Comparison of ENCODE assay signal across 17 cellular contexts in the genomic region with DNA sequence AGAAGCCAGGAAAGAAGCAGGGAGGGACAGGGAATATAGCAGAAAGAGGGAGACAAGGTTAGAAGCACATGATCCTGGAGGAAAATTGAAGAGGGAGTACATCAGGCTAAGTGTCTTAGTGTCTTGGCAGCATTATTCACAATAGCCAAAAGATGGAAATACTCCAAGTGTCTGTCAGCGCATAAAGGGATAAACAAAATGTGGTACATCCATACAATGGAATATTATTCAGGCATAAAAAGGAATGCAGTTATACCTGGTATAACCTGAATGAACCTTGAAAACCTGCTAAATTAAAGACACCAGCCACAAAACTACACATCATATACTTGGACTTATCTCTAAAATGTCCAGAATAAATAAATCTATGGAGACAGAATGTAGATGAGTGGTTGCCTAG.
DNase-seq lines count a peak whose midpoint lies in the region; ATAC-seq and TF ChIP-seq lines count a peak whose summit lies in the region.
"Had no signal": no experiment of that assay in that cellular context is flagged by ENCODE, and none has a peak within 500 bp of the region (broad histone marks: within the 10 kb centered on the region; RNA-seq: fewer than 3 reads in every experiment).

No MANE protein-coding gene starts in this region.

- POLR2A ChIA-PET in MCF 10A (lab: Yijun Ruan, JAX) = interaction anchor here (0.6 to 1.5 kb wide), 3 partner anchors 21 to 82 kb away, joined by 3 read pairs; no protein-coding TSS in a partner anchor

- H3K27me3 Mint-ChIP-seq in MCF 10A (ENCODE audit: insufficient read depth, unreplicated experiment) (no peaks in the 10 kb centered on the region), endodermal cell (ENCODE audit: insufficient read depth) (no peaks in the 10 kb centered on the region)

- in situ Hi-C loops in mammary epithelial cell (cut with MboI; ENCODE audit: low sequenced_read_pairs in 2 of 2) = no loop called here

- intact Hi-C loops in MCF 10A (cut with micrococcal nuclease) (no loop called here), mammary epithelial cell (cut with micrococcal nuclease) (no loop called here), tibial artery (cut with DNase I; ENCODE audit: low total_unique reads) (no loop called here)

- WGBS in mammary epithelial cell (ENCODE audit: low coverage, missing lambda C conversion rate) = 83% methylated on average over 1 of the region's 1 CpG
- 93% methylated on average over 1 of the region's 1 CpG; no CpG with 5 or more reads in 1 of the 2 experiments for WGBS in endodermal cell (ENCODE audit: insufficient coverage in 1 of 2, insufficient read length in 1 of 2), 2 experiments

- H3K79me2 ChIP-seq in mammary epithelial cell (ENCODE audit: insufficient read depth, low read length) = no peaks in the 10 kb centered on the region

- H3K4me2 ChIP-seq in mammary epithelial cell (ENCODE audit: insufficient read depth, low read depth, low read length) = no peak overlapping the region

- H4K20me1 ChIP-seq in mammary epithelial cell (ENCODE audit: insufficient read depth, low read length) = no peaks in the 10 kb centered on the region
- H4K20me1 ChIP-seq: BLaER1 treated with 17β-estradiol and CSF1 and Interleukin-3, amounts not matched to agents 10 nM and 100 nM had no signal

- H3K36me3 Mint-ChIP-seq in MCF 10A (ENCODE audit: insufficient read depth, unreplicated experiment) = peaks cover 44% of the 10 kb centered on the region
- no peaks in the 10 kb centered on the region for H3K36me3 Mint-ChIP-seq in endodermal cell (ENCODE audit: low read depth)
- H3K36me3 Mint-ChIP-seq: CD8-positive, alpha-beta T cell had no signal

- ATAC-seq in RWPE2 (ENCODE audit: low read depth) = no peak
- ATAC-seq: CD8-positive, alpha-beta T cell had no signal

- dilution Hi-C loops in mammary epithelial cell (cut with HindIII; ENCODE audit: low sequenced_read_pairs) = no loop called here

- H3K9me3 ChIP-seq in mammary epithelial cell (replicated peaks; ENCODE audit: insufficient read depth, low read length) (no peaks in the 10 kb centered on the region), RWPE2 (ENCODE audit: severe bottlenecking) (no peaks in the 10 kb centered on the region), endodermal cell (ENCODE audit: control insufficient read depth, low read length) (peaks cover 13% of the 10 kb centered on the region), tibial artery (no peaks in the 10 kb centered on the region)
- H3K9me3 ChIP-seq: Caco-2 had no signal

- H3K4me3 ChIP-seq in mammary epithelial cell (replicated peaks in 1 of 3; ENCODE audit: insufficient read depth in 1 of 3, low read depth in 2 of 3, low read length in 3 of 3) = no peak overlapping the region
- no peak overlapping the region for H3K4me3 ChIP-seq in RWPE2 (ENCODE audit: severe bottlenecking)
- peak overlapping the region; percentile 9 for H3K4me3 ChIP-seq in endodermal cell (ENCODE audit: low read length)
- no peak overlapping the region for H3K4me3 ChIP-seq in tibial artery
- H3K4me3 ChIP-seq: BLaER1 treated with 17β-estradiol and CSF1 and Interleukin-3, amounts not matched to agents 10 nM and 100 nM had no signal

- peak overlapping the region; percentile 46 for H3K27ac Mint-ChIP-seq in MCF 10A (ENCODE audit: low read depth, unreplicated experiment)
- no peak overlapping the region for H3K27ac Mint-ChIP-seq in endodermal cell
- H3K27ac Mint-ChIP-seq: B cell; CD4-positive, alpha-beta T cell; CD8-positive, alpha-beta T cell had no signal

- no peaks in the 10 kb centered on the region for H3K27me3 ChIP-seq in mammary epithelial cell (ENCODE audit: insufficient read depth, low read length)
- H3K27me3 ChIP-seq in RWPE2 (ENCODE audit: insufficient read depth, poor library complexity, severe bottlenecking) = no peaks in the 10 kb centered on the region
- H3K27me3 ChIP-seq in endodermal cell (ENCODE audit: control insufficient read depth, insufficient read depth, low read length, poor library complexity, severe bottlenecking) = no peaks in the 10 kb centered on the region
- no peaks in the 10 kb centered on the region for H3K27me3 ChIP-seq in tibial artery
- H3K27me3 ChIP-seq: BLaER1 treated with 17β-estradiol and CSF1 and Interleukin-3, amounts not matched to agents 10 nM and 100 nM had no signal

- DNase-seq in MCF 10A (ENCODE audit: unreplicated experiment) = no peak
- DNase-seq in mammary epithelial cell = no peak
- DNase-seq in RWPE2 (ENCODE audit: low spot score) = no peak
- DNase-seq in endodermal cell = no peak
- no peak for DNase-seq in NCI-H345 (lab: John Stamatoyannopoulos, UW)
- DNase-seq in tibial artery = no peak
- DNase-seq: 8988T; AML-193; Caco-2; Calu3; CD4-positive, alpha-beta T cell; CD8-positive, alpha-beta T cell; DMS79 treated with DMSO at 0.1 percent for 48 hours; GF-D8 had no signal

- H3K36me3 ChIP-seq in mammary epithelial cell (ENCODE audit: insufficient read depth, low read length) (no peaks in the 10 kb centered on the region), RWPE2 (ENCODE audit: low read depth) (no peaks in the 10 kb centered on the region), endodermal cell (ENCODE audit: control insufficient read depth, insufficient read depth, low read length) (no peaks in the 10 kb centered on the region), tibial artery (no peaks in the 10 kb centered on the region)
- H3K36me3 ChIP-seq: BLaER1 treated with 17β-estradiol and CSF1 and Interleukin-3, amounts not matched to agents 10 nM and 100 nM had no signal

- H3K4me1 Mint-ChIP-seq in MCF 10A (ENCODE audit: insufficient read depth, unreplicated experiment) (peaks cover 47% of the 10 kb centered on the region), endodermal cell (peaks cover 7% of the 10 kb centered on the region)
- H3K4me1 Mint-ChIP-seq: B cell had no signal

- H3K9ac ChIP-seq in mammary epithelial cell (ENCODE audit: insufficient read depth, low read length) (no peak overlapping the region), endodermal cell (ENCODE audit: extremely low read depth, low read length, poor library complexity, severe bottlenecking) (no peak overlapping the region)
- H3K9ac ChIP-seq: BLaER1 treated with 17β-estradiol and CSF1 and Interleukin-3, amounts not matched to agents 10 nM and 100 nM had no signal

- H3K4me3 Mint-ChIP-seq in MCF 10A (ENCODE audit: unreplicated experiment) (no peak overlapping the region), endodermal cell (no peak overlapping the region)
- H3K4me3 Mint-ChIP-seq: B cell; CD4-positive, alpha-beta T cell; CD8-positive, alpha-beta T cell had no signal

- no peak for TF ChIP-seq CTCF in MCF 10A (IDR thresholded peaks at IDR 0.05; ENCODE audit: unreplicated experiment)
- TF ChIP-seq CTCF in mammary epithelial cell (conservative IDR thresholded peaks at IDR 0.05 in 1 of 2, IDR thresholded peaks at IDR 0.05 in 1 of 2; ENCODE audit: extremely low read depth in 1 of 2, insufficient read depth in 1 of 2, low read depth in 1 of 2, low read length in 2 of 2) = no peak
- no peak for TF ChIP-seq CTCF in RWPE2 (IDR thresholded peaks at IDR 0.05; ENCODE audit: poor library complexity, severe bottlenecking)
- TF ChIP-seq CTCF in endodermal cell (conservative IDR thresholded peaks at IDR 0.05) = no peak
- no peak for TF ChIP-seq CTCF in tibial artery (IDR thresholded peaks at IDR 0.05)

- no peak overlapping the region for H2AFZ ChIP-seq in mammary epithelial cell (ENCODE audit: low read depth, low read length)

- no peak overlapping the region for H3K27ac ChIP-seq in mammary epithelial cell (ENCODE audit: insufficient read depth, low read depth, low read length)
- peak overlapping the region; percentile 68 for H3K27ac ChIP-seq in RWPE2 (ENCODE audit: poor library complexity, severe bottlenecking)
- no peak overlapping the region for H3K27ac ChIP-seq in endodermal cell (ENCODE audit: low read depth, low read length)
- H3K27ac ChIP-seq in tibial artery = no peak overlapping the region
- H3K27ac ChIP-seq: BLaER1 treated with 17β-estradiol and CSF1 and Interleukin-3, amounts not matched to agents 10 nM and 100 nM; C4-2B had no signal

- peaks cover 29% of the 10 kb centered on the region for H3K9me3 Mint-ChIP-seq in MCF 10A (ENCODE audit: unreplicated experiment)
- peaks cover 17% of the 10 kb centered on the region for H3K9me3 Mint-ChIP-seq in endodermal cell

- BruUV-seq in MCF 10A (replicated peaks; lab: Mats Ljungman, UMichigan) (no TSS peak), mammary epithelial cell (replicated peaks; lab: Mats Ljungman, UMichigan) (no TSS peak)

- no peaks in the 10 kb centered on the region for H3K4me1 ChIP-seq in mammary epithelial cell (ENCODE audit: insufficient read depth, low read length)
- peaks cover 10% of the 10 kb centered on the region for H3K4me1 ChIP-seq in RWPE2 (ENCODE audit: insufficient read depth, poor library complexity, severe bottlenecking)
- no peaks in the 10 kb centered on the region for H3K4me1 ChIP-seq in endodermal cell (ENCODE audit: control insufficient read depth, insufficient read depth, low read length)
- no peaks in the 10 kb centered on the region for H3K4me1 ChIP-seq in tibial artery
- H3K4me1 ChIP-seq: Caco-2 had no signal

- CTCF ChIA-PET in MCF 10A (lab: Yijun Ruan, JAX) = interaction anchor here (1.1 kb wide), 1 partner anchor 37 kb away, joined by 3 read pairs; no protein-coding TSS in a partner anchor
- CTCF ChIA-PET in mammary epithelial cell (lab: Charles Lee; ENCODE audit: low non-redundant PET) = no interaction called here
